ENCODE assay signal across 1 cellular context in the genomic region with DNA sequence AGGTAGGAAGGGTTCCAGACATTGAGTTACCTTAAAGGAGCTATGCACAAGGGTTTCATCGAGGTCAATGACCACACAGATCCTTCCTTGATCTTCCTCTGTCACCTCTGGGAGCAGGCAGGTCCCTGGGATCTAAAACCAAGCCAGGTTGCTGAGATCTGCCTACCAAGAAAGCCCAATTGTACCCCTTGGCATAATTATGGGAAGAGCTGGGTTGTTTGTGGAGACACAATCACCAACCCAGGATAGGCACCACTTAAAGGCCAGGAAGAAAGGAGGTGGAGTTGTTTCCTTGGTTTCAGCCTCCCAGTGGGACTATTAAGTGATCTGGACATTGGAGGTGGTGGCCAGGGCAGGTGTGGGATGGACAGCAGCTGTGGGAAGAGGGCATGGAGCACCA.
TF ChIP-seq lines count a peak whose summit lies in the region.

No MANE protein-coding gene starts in this region.

TF ChIP-seq in K562, 482 proteins besides CTCF, POLR2A, EP300 and RAD21:
- TF ChIP-seq THRAP3 (IDR thresholded peaks at IDR 0.05; ENCODE audit: borderline replicate concordance) (no peak), HNRNPK (IDR thresholded peaks at IDR 0.05; ENCODE audit: low read depth, low read length, poor library complexity, severe bottlenecking) (no peak), ZNF764 (CRISPR knock-in tag; IDR thresholded peaks at IDR 0.05; ENCODE audit: low read depth) (no peak), TOE1 (IDR thresholded peaks at IDR 0.05; ENCODE audit: borderline replicate concordance) (no peak), TOE1 (CRISPR knock-in tag; IDR thresholded peaks at IDR 0.05; ENCODE audit: borderline replicate concordance, low read depth) (no peak), HDAC3 (IDR thresholded peaks at IDR 0.05; ENCODE audit: borderline replicate concordance, partially characterized antibody) (no peak), FOXA1 (IDR thresholded peaks at IDR 0.05; ENCODE audit: borderline replicate concordance) (no peak), RBM15 (IDR thresholded peaks at IDR 0.05; ENCODE audit: insufficient read depth, low read length) (no peak), HDAC1 (IDR thresholded peaks at IDR 0.05) (no peak), SMAD4 (CRISPR knock-in tag; conservative IDR thresholded peaks at IDR 0.05) (no peak)
